Comparison of ENCODE assay signal across 23 cellular contexts in genomic region chr4:2125831-2126230, GRCh38.
"Had no signal": no experiment of that assay in that cellular context is flagged by ENCODE, and none has a peak within 500 bp of the region (broad histone marks: within the 10 kb centered on the region; RNA-seq: fewer than 3 reads in every experiment).

No MANE protein-coding gene starts in this region.

- H3K4me3 ChIP-seq: MG63, SJSA1, SK-N-MC had no signal

- FAIRE-seq: RCC 7860 had no signal

- H3K36me3 ChIP-seq: MG63, SJSA1 had no signal

- H3K27ac ChIP-seq: SJSA1, SK-N-MC had no signal

- H3K27me3 ChIP-seq: MG63, SJSA1 had no signal

- DNase-seq: Karpas-422, KG1, MG63, NCI-H1092, NCI-H1105 treated with DMSO at 0.1 percent for 48 hours, NCI-H1417 treated with DMSO at 0.1 percent for 48 hours, NCI-H146, NCI-H1694 treated with DMSO at 0.1 percent for 48 hours, NCI-H1930, NCI-H2081 treated with DMSO at 0.1 percent for 48 hours, NCI-H2171, NCI-H226, NCI-H446, NCI-H510A, NCI-H524 treated with DMSO at 0.1 percent for 48 hours, NCI-H69, NCI-H774, Right ventricle myocardium superior, RPMI8226, SIG-M5 had no signal

- H3K4me1 ChIP-seq: SJSA1 had no signal

- H3K9me3 ChIP-seq: MG63, SJSA1 had no signal
